Comparison of ENCODE assay signal across 22 cellular contexts in the genomic region with DNA sequence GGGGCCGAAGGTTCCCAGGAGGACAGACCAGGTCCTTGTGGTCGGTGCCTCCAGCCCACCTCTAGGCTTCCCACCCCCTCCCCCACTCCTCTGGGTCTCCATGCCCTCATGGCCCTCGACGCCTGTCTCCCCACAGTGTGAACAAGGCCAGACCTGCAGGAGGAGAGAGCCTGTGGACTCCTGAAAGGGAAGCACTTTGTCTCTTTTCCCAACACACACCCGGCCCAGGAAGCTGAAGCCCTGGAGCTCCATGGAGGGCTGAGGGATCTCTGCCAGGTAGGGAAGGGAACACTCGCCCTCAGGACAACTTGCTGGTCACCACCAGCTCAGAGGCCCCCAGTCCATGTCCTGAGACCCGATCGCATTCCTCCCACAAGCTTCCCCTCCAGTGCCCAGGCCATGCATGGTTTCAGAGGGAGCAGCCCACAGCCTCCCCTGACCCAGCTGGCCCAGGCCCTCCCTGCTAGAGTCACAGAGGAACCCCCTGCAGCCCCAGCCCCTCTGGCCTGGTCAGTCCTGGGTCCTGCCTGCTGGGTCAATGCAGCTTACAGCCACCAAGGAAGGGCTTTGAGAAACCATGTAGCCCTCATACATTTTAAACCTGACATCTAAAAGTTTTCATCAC.
DNase-seq lines count a peak whose midpoint lies in the region; ATAC-seq and TF ChIP-seq lines count a peak whose summit lies in the region.
"Had no signal": no experiment of that assay in that cellular context is flagged by ENCODE, and none has a peak within 500 bp of the region (broad histone marks: within the 10 kb centered on the region; RNA-seq: fewer than 3 reads in every experiment).

No MANE protein-coding gene starts in this region.

- H2BK5ac ChIP-seq in mesendoderm (ENCODE audit: low read length): no peak overlapping the region

- H3K9ac ChIP-seq in mesendoderm (ENCODE audit: low read length): no peak overlapping the region
- peak overlapping the region in 2 of 3 donors; percentile 50 to 76 for H3K9ac ChIP-seq in skeletal muscle tissue (ENCODE audit: low read depth in 1 of 3, low read length in 3 of 3)

- no peak overlapping the region for H4K5ac ChIP-seq in mesendoderm (ENCODE audit: low read length)

- H3K9me3 ChIP-seq in left ventricle myocardium inferior (replicated peaks) (peaks cover 21% of the 10 kb centered on the region), skeletal muscle tissue (ENCODE audit: control insufficient read depth in 3 of 3, low read length in 3 of 3) (no peaks in the 10 kb centered on the region)

- no CpG with 5 or more reads among the region's 8 CpGs for WGBS in mesendoderm (ENCODE audit: extremely low coverage, insufficient coverage, low lambda C conversion rate)

- H2BK120ac ChIP-seq in mesendoderm (ENCODE audit: low read depth, low read length): no peak overlapping the region

- H3K4me1 ChIP-seq in left ventricle myocardium inferior (peaks cover 27% of the 10 kb centered on the region), mesendoderm (ENCODE audit: control insufficient read depth, low read depth, low read length) (no peaks in the 10 kb centered on the region), skeletal muscle tissue (ENCODE audit: control insufficient read depth in 3 of 3, insufficient read depth in 3 of 3, low read length in 3 of 3) (peaks cover 54 to 72% (median 67%) of the 10 kb centered on the region in 3 donors)
- H3K4me1 ChIP-seq: SJSA1 had no signal

- H3K27ac ChIP-seq in left ventricle myocardium inferior (replicated peaks): no peak overlapping the region
- H3K27ac ChIP-seq in RWPE1: peak overlapping the region; percentile 24
- no peak overlapping the region for H3K27ac ChIP-seq in mesendoderm (ENCODE audit: low read depth, low read length)
- H3K27ac ChIP-seq in skeletal muscle tissue (ENCODE audit: low read depth, low read length): peak overlapping the region; percentile 86
- H3K27ac ChIP-seq: 22Rv1, SJSA1 had no signal

- no peak overlapping the region for H4K8ac ChIP-seq in mesendoderm (ENCODE audit: low read depth, low read length)

- TF ChIP-seq CTCF in left ventricle myocardium inferior (IDR thresholded peaks at IDR 0.05; ENCODE audit: borderline replicate concordance) (no peak), RWPE1 (conservative IDR thresholded peaks at IDR 0.05; ENCODE audit: low read depth) (no peak)

- H2BK15ac ChIP-seq in mesendoderm (replicated peaks; ENCODE audit: low read depth): no peak overlapping the region

- intact Hi-C loops in Right ventricle myocardium inferior (cut with DNase I) (no loop called here), left ventricle myocardium inferior (cut with micrococcal nuclease) (no loop called here)

- POLR2A ChIA-PET in RWPE1 (lab: Yijun Ruan, JAX; ENCODE audit: low non-redundant PET): no interaction called here

- no peak overlapping the region for H3K4me3 ChIP-seq in left ventricle myocardium inferior
- no peak overlapping the region for H3K4me3 ChIP-seq in mesendoderm (ENCODE audit: low read length)
- no peak overlapping the region for H3K4me3 ChIP-seq in skeletal muscle tissue (ENCODE audit: low read length in 3 of 3)
- H3K4me3 ChIP-seq: SJSA1 had no signal

- no peaks in the 10 kb centered on the region for H3K79me1 ChIP-seq in mesendoderm (ENCODE audit: low read length)

- no peak overlapping the region for H3K18ac ChIP-seq in mesendoderm (ENCODE audit: low read length)

- no peaks in the 10 kb centered on the region for H3K79me2 ChIP-seq in mesendoderm (ENCODE audit: control insufficient read depth, insufficient read depth, low read length)

- CTCF ChIA-PET in RWPE1 (lab: Yijun Ruan, JAX): no interaction called here

- DNase-seq in Right ventricle myocardium inferior (ENCODE audit: missing footprints): peak; percentile 53
- DNase-seq in left ventricle myocardium inferior: no peak
- DNase-seq in RWPE1 (ENCODE audit: low spot score): no peak
- no peak for DNase-seq in mesendoderm
- no peak for DNase-seq in HCEC 1CT
- DNase-seq in NCI-H510A treated with DMSO at 0.1 percent for 48 hours (lab: John Stamatoyannopoulos, UW): no peak
- DNase-seq in AML-193 (lab: John Stamatoyannopoulos, UW): no peak
- DNase-seq: CD4-positive, CD25-positive, alpha-beta regulatory T cell; DMS79; H7; HFFc6; KG1; NCI-H1092 treated with DMSO at 0.1 percent for 48 hours; NCI-H1436 treated with DMSO at 0.1 percent for 48 hours; NCI-H1930; NCI-H2227 treated with DMSO at 0.1 percent for 48 hours; NCI-H510A; NCI-H748 treated with DMSO at 0.1 percent for 48 hours had no signal

- H3K4me2 ChIP-seq in mesendoderm (ENCODE audit: low read length): no peak overlapping the region

- H3K27me3 ChIP-seq in left ventricle myocardium inferior (ENCODE audit: low read depth) (no peaks in the 10 kb centered on the region), mesendoderm (ENCODE audit: insufficient read depth, low read length, poor library complexity) (no peaks in the 10 kb centered on the region), skeletal muscle tissue (ENCODE audit: control insufficient read depth in 3 of 3, insufficient read depth in 3 of 3, low read length in 3 of 3) (no peaks in the 10 kb centered on the region)

- H3K36me3 ChIP-seq in left ventricle myocardium inferior: peaks cover 9% of the 10 kb centered on the region
- H3K36me3 ChIP-seq in mesendoderm (ENCODE audit: control insufficient read depth, insufficient read depth, low read length): no peaks in the 10 kb centered on the region
- H3K36me3 ChIP-seq in skeletal muscle tissue (ENCODE audit: control insufficient read depth in 3 of 3, insufficient read depth in 3 of 3, low read length in 3 of 3): peaks cover 21 to 36% (median 28%) of the 10 kb centered on the region in 3 donors
- H3K36me3 ChIP-seq: SJSA1 had no signal

- no peak overlapping the region for H3K4ac ChIP-seq in mesendoderm (ENCODE audit: low read depth, low read length)

- no peak overlapping the region for H2AK5ac ChIP-seq in mesendoderm (ENCODE audit: low read length)

- no peak overlapping the region for H3K56ac ChIP-seq in mesendoderm (ENCODE audit: low read length)

- H3K23ac ChIP-seq in mesendoderm (ENCODE audit: low read length): peak overlapping the region; percentile 4

- no peak for ATAC-seq in Right ventricle myocardium inferior
- ATAC-seq: Panc1 had no signal

Comparison
In these comparisons a context has a peak if more than half of its experiments do, and no peak if none do; other contexts are left out.
1. H3K27ac ChIP-seq: peak in RWPE1 (single experiment) and skeletal muscle tissue (single experiment); none in left ventricle myocardium inferior (single experiment) and mesendoderm (single experiment).